8 cellular contexts compared by ENCODE assay signal in the genomic region with DNA sequence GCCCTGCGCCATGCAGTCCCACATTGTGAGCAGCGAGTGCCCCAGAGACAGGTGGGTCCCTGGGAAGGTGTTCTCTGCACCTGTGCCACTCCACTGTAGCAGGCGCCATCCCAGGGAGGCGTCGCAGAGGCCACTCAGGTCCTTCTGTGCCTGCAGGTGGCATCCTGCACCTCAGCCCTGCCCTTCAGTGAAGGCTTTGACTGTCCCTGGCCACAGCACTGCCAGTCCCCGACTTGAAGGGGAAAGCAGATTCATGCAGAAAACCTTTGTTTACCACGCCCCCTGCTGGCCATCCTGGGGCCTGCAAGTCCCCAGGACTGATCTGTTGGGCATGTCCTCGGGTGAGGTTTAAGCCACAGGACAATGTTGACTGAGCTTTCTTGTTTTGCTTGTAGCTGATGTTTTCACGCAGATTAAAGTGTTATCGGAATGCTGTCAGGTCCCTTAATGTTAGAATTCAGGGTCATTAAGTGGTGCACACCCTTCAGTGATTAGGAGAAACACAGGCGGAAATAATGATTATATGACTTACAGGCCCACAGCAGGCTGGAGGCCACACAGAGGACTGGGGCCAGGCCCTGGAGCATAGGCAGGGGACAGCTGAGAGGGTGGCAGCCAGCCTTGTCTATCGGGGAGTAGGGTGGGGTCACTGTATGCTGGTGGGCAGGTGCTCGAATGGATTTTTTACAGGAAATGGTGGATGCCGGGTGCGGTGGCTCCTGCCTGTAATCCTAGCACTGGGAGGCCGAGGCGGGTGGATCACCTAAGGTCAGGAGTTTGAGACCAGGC. TPM values are rescaled to one million over a fixed set of nuclear protein-coding genes. Genes with fewer than 3 reads are reported as not detected.
DNase-seq lines count a peak whose midpoint lies in the region; ATAC-seq lines count a peak whose summit lies in the region.

No MANE protein-coding gene starts in this region.

- H3K4me1 ChIP-seq in aorta (ENCODE audit: control insufficient read depth in 1 of 2, insufficient read depth in 2 of 2, low read length in 2 of 2): no peaks in the 10 kb centered on the region

- H3K4me3 Mint-ChIP-seq in T-helper 1 cell treated with Interleukin-12 subunit alpha and Interleukin-12 subunit beta and Interleukin-4 antibody, amounts not matched to agents 30 μg/mL and 1 μg/mL, for 36 hours: peak overlapping the region; percentile 1
- no peak overlapping the region for H3K4me3 Mint-ChIP-seq in activated naive CD8-positive, alpha-beta T cell treated with anti-CD3 and anti-CD28 coated beads, Interleukin-2, amount 50 U/mL, for 24 hours

- 65 to 66% methylated on average over 17 of the region's 17 CpGs for WGBS in aorta, 2 donors

- H3K4me3 ChIP-seq in aorta (ENCODE audit: low read length in 2 of 2): no peak overlapping the region

- no peaks in the 10 kb centered on the region for H3K27me3 Mint-ChIP-seq in T-helper 1 cell treated with Interleukin-12 subunit alpha and Interleukin-12 subunit beta and Interleukin-4 antibody, amounts not matched to agents 30 μg/mL and 1 μg/mL, for 36 hours (ENCODE audit: low read depth)
- no peaks in the 10 kb centered on the region for H3K27me3 Mint-ChIP-seq in activated naive CD8-positive, alpha-beta T cell treated with anti-CD3 and anti-CD28 coated beads, Interleukin-2, amount 50 U/mL, for 24 hours

- no peaks in the 10 kb centered on the region for H3K27me3 ChIP-seq in aorta (ENCODE audit: control insufficient read depth in 1 of 2, insufficient read depth in 2 of 2, low read length in 1 of 2)

- peaks cover 55% of the 10 kb centered on the region for H3K36me3 Mint-ChIP-seq in T-helper 1 cell treated with Interleukin-12 subunit alpha and Interleukin-12 subunit beta and Interleukin-4 antibody, amounts not matched to agents 30 μg/mL and 1 μg/mL, for 36 hours (ENCODE audit: low read depth)
- peaks cover 62% of the 10 kb centered on the region for H3K36me3 Mint-ChIP-seq in activated naive CD8-positive, alpha-beta T cell treated with anti-CD3 and anti-CD28 coated beads, Interleukin-2, amount 50 U/mL, for 24 hours (ENCODE audit: low read depth)

- no peaks in the 10 kb centered on the region for H3K36me3 ChIP-seq in aorta (ENCODE audit: control insufficient read depth in 1 of 2, insufficient read depth in 2 of 2, low read length in 1 of 2)

- no peak overlapping the region for H3K27ac ChIP-seq in aorta (ENCODE audit: low read depth in 1 of 2, low read length in 2 of 2)

- H3K9me3 Mint-ChIP-seq in T-helper 1 cell treated with Interleukin-12 subunit alpha and Interleukin-12 subunit beta and Interleukin-4 antibody, amounts not matched to agents 30 μg/mL and 1 μg/mL, for 36 hours: no peaks in the 10 kb centered on the region
- no peaks in the 10 kb centered on the region for H3K9me3 Mint-ChIP-seq in activated naive CD8-positive, alpha-beta T cell treated with anti-CD3 and anti-CD28 coated beads, Interleukin-2, amount 50 U/mL, for 24 hours

- H3K9me3 ChIP-seq in aorta (ENCODE audit: control insufficient read depth, low read length): no peaks in the 10 kb centered on the region

- peaks cover 39% of the 10 kb centered on the region for H3K4me1 Mint-ChIP-seq in T-helper 1 cell treated with Interleukin-12 subunit alpha and Interleukin-12 subunit beta and Interleukin-4 antibody, amounts not matched to agents 30 μg/mL and 1 μg/mL, for 36 hours (ENCODE audit: low read depth)
- peaks cover 64% of the 10 kb centered on the region for H3K4me1 Mint-ChIP-seq in activated naive CD8-positive, alpha-beta T cell treated with anti-CD3 and anti-CD28 coated beads, Interleukin-2, amount 50 U/mL, for 24 hours

- H3K27ac Mint-ChIP-seq in T-helper 1 cell treated with Interleukin-12 subunit alpha and Interleukin-12 subunit beta and Interleukin-4 antibody, amounts not matched to agents 30 μg/mL and 1 μg/mL, for 36 hours: peak overlapping the region; percentile 68
- H3K27ac Mint-ChIP-seq in activated naive CD8-positive, alpha-beta T cell treated with anti-CD3 and anti-CD28 coated beads, Interleukin-2, amount 50 U/mL, for 24 hours: peak overlapping the region; percentile 50

- DNase-seq in DMS 273 (lab: John Stamatoyannopoulos, UW; ENCODE audit: unreplicated experiment) (peak; percentile 80), DMS 273 treated with DMSO at 0.1 percent for 48 hours (lab: John Stamatoyannopoulos, UW) (no peak), NCI-H128 (lab: John Stamatoyannopoulos, UW; ENCODE audit: unreplicated experiment) (peak; percentile 29), cardiac septum (ENCODE audit: low spot score) (peak; percentile 93), renal cortical epithelial cell (ENCODE audit: low read depth) (peak; percentile 76), aorta (peak; percentile 92 to 95)
- DNase-seq in activated naive CD8-positive, alpha-beta T cell treated with anti-CD3 and anti-CD28 coated beads, Interleukin-2, amount 50 U/mL, for 24 hours: peak; percentile 86

- peak; percentile 22 for ATAC-seq in activated naive CD8-positive, alpha-beta T cell treated with anti-CD3 and anti-CD28 coated beads, Interleukin-2, amount 50 U/mL, for 24 hours
- peak; percentile 72 for ATAC-seq in aorta (ENCODE audit: low FRiP score)

- intact Hi-C loops in cardiac septum (cut with DNase I): loop anchor here (1.0 to 5.0 kb wide), 2 partner anchors 32 to 374 kb away; no protein-coding TSS in a partner anchor
- intact Hi-C loops in aorta (cut with DNase I): loop anchor here in 1 of 2 donors (10.0 kb wide), 1 partner anchor 372 kb away; no protein-coding TSS in a partner anchor

RNA-seq across cellular contexts. Expression of gene TACC3, which starts 5.0 kb away (rescaled TPM):
- total RNA-seq in cardiac septum: 4.1 TPM
- 5.4 and 7.6 TPM in 2 replicates for total RNA-seq in renal cortical epithelial cell
- 10 to 100 TPM in 1 of 2 donors, 1 to 10 TPM in 1; 7.6 to 16.1 TPM for total RNA-seq in aorta
- 1 to 10 TPM; 5.2 to 9.3 TPM for polyA plus RNA-seq in aorta

RNA-seq across cellular contexts. Expression of gene TMEM129, which starts 5.2 kb away (rescaled TPM):
- 38.1 TPM for total RNA-seq in cardiac septum
- total RNA-seq in renal cortical epithelial cell: 60.8 and 88.7 TPM in 2 replicates
- total RNA-seq in aorta: 10 to 100 TPM; 24.9 to 26.6 TPM
- polyA plus RNA-seq in aorta: 10 to 100 TPM; 14.8 to 36.4 TPM

RNA-seq across cellular contexts. Expression of gene SLBP, which starts 14.2 kb away (rescaled TPM):
- total RNA-seq in cardiac septum (12.1 TPM), renal cortical epithelial cell (51.9 and 106 TPM in 2 replicates), aorta (10 to 100 TPM; 25.1 to 25.3 TPM)
- polyA plus RNA-seq in aorta: 10 to 100 TPM; 27.2 to 35.1 TPM

RNA-seq across cellular contexts. Expression of gene FAM53A, which starts 42.2 kb away (rescaled TPM):
- total RNA-seq in cardiac septum (1.00 TPM), renal cortical epithelial cell (2.9 and 7.6 TPM in 2 replicates), aorta (1 to 10 TPM; 1.5 to 1.9 TPM)
- polyA plus RNA-seq in aorta: under 1 TPM in 1 of 2 donors, not detected in 1; 0.77 TPM
